Comparison of ENCODE assay signal across 1 cellular context in genomic region chr6:35297541-35298481, GRCh38.
A peak's percentile ranks its signal among the peaks of the same experiment; 100 is the strongest.
TF ChIP-seq lines count a peak whose summit lies in the region.

A gene with protein sequence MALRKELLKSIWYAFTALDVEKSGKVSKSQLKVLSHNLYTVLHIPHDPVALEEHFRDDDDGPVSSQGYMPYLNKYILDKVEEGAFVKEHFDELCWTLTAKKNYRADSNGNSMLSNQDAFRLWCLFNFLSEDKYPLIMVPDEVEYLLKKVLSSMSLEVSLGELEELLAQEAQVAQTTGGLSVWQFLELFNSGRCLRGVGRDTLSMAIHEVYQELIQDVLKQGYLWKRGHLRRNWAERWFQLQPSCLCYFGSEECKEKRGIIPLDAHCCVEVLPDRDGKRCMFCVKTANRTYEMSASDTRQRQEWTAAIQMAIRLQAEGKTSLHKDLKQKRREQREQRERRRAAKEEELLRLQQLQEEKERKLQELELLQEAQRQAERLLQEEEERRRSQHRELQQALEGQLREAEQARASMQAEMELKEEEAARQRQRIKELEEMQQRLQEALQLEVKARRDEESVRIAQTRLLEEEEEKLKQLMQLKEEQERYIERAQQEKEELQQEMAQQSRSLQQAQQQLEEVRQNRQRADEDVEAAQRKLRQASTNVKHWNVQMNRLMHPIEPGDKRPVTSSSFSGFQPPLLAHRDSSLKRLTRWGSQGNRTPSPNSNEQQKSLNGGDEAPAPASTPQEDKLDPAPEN (plus strand): TSS chr6:35297818. CDS start chr6:35297857, 39 bp downstream.

TF ChIP-seq in HepG2, 621 proteins besides CTCF, POLR2A, EP300 and RAD21 (continued from another document and continues in another):
- TF ChIP-seq, protein P1, sequence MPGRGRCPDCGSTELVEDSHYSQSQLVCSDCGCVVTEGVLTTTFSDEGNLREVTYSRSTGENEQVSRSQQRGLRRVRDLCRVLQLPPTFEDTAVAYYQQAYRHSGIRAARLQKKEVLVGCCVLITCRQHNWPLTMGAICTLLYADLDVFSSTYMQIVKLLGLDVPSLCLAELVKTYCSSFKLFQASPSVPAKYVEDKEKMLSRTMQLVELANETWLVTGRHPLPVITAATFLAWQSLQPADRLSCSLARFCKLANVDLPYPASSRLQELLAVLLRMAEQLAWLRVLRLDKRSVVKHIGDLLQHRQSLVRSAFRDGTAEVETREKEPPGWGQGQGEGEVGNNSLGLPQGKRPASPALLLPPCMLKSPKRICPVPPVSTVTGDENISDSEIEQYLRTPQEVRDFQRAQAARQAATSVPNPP (CRISPR knock-in tag; IDR thresholded peaks at IDR 0.05), result no peak
- no peak for TF ChIP-seq ZNF414 (CRISPR knock-in tag; IDR thresholded peaks at IDR 0.05)
- TF ChIP-seq IKZF4 (CRISPR knock-in tag; IDR thresholded peaks at IDR 0.05; ENCODE audit: borderline replicate concordance, low read depth, not compliant biosample characterization), result peak; percentile 61
- no peak for TF ChIP-seq ATAD3A (CRISPR knock-in tag; IDR thresholded peaks at IDR 0.05)
- TF ChIP-seq FUBP1 (CRISPR knock-in tag; IDR thresholded peaks at IDR 0.05; ENCODE audit: borderline replicate concordance), result no peak
- TF ChIP-seq ZNF567 (CRISPR knock-in tag; IDR thresholded peaks at IDR 0.05; ENCODE audit: borderline replicate concordance), result no peak
- TF ChIP-seq UBTF (CRISPR knock-in tag; IDR thresholded peaks at IDR 0.05), result peak; percentile 80
- no peak for TF ChIP-seq PAF1 (CRISPR knock-in tag; IDR thresholded peaks at IDR 0.05)
- TF ChIP-seq, protein P2, sequence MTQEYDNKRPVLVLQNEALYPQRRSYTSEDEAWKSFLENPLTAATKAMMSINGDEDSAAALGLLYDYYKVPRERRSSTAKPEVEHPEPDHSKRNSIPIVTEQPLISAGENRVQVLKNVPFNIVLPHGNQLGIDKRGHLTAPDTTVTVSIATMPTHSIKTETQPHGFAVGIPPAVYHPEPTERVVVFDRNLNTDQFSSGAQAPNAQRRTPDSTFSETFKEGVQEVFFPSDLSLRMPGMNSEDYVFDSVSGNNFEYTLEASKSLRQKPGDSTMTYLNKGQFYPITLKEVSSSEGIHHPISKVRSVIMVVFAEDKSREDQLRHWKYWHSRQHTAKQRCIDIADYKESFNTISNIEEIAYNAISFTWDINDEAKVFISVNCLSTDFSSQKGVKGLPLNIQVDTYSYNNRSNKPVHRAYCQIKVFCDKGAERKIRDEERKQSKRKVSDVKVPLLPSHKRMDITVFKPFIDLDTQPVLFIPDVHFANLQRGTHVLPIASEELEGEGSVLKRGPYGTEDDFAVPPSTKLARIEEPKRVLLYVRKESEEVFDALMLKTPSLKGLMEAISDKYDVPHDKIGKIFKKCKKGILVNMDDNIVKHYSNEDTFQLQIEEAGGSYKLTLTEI (CRISPR knock-in tag; conservative IDR thresholded peaks at IDR 0.05), result no peak
- peak; percentile 65 for TF ChIP-seq PPARG (CRISPR knock-in tag; conservative IDR thresholded peaks at IDR 0.05)
- TF ChIP-seq NFKBIZ (CRISPR knock-in tag; IDR thresholded peaks at IDR 0.05), result peak; percentile 82
- TF ChIP-seq ATF2 (CRISPR knock-in tag; IDR thresholded peaks at IDR 0.05), result peak; percentile 82
- peak; percentile 85; the same call in 1 of the 2 replicates for TF ChIP-seq CREBL2 (CRISPR knock-in tag; IDR thresholded peaks at IDR 0.05; ENCODE audit: borderline replicate concordance)
- no peak for TF ChIP-seq THYN1 (CRISPR knock-in tag; IDR thresholded peaks at IDR 0.05; ENCODE audit: borderline replicate concordance, low read depth)
- 0 out of 2 replicates have a peak, but pooled peaks have one; percentile 73 for TF ChIP-seq ZNF329 (CRISPR knock-in tag; IDR thresholded peaks at IDR 0.05; ENCODE audit: low read depth)
- TF ChIP-seq, protein P3, sequence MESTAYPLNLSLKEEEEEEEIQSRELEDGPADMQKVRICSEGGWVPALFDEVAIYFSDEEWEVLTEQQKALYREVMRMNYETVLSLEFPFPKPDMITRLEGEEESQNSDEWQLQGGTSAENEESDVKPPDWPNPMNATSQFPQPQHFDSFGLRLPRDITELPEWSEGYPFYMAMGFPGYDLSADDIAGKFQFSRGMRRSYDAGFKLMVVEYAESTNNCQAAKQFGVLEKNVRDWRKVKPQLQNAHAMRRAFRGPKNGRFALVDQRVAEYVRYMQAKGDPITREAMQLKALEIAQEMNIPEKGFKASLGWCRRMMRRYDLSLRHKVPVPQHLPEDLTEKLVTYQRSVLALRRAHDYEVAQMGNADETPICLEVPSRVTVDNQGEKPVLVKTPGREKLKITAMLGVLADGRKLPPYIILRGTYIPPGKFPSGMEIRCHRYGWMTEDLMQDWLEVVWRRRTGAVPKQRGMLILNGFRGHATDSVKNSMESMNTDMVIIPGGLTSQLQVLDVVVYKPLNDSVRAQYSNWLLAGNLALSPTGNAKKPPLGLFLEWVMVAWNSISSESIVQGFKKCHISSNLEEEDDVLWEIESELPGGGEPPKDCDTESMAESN (CRISPR knock-in tag; conservative IDR thresholded peaks at IDR 0.05), result peak; percentile 88; the same call in 1 of the 2 replicates
- 0 out of 2 replicates have a peak, but pooled peaks have one; percentile 54 for TF ChIP-seq ZMAT3 (CRISPR knock-in tag; conservative IDR thresholded peaks at IDR 0.05)
- TF ChIP-seq ZNF317 (CRISPR knock-in tag; IDR thresholded peaks at IDR 0.05), result peak; percentile 83
- TF ChIP-seq ZHX1 (CRISPR knock-in tag; IDR thresholded peaks at IDR 0.05; ENCODE audit: low read depth), result peak; percentile 78; the same call in 1 of the 2 replicates
- TF ChIP-seq, protein P4, sequence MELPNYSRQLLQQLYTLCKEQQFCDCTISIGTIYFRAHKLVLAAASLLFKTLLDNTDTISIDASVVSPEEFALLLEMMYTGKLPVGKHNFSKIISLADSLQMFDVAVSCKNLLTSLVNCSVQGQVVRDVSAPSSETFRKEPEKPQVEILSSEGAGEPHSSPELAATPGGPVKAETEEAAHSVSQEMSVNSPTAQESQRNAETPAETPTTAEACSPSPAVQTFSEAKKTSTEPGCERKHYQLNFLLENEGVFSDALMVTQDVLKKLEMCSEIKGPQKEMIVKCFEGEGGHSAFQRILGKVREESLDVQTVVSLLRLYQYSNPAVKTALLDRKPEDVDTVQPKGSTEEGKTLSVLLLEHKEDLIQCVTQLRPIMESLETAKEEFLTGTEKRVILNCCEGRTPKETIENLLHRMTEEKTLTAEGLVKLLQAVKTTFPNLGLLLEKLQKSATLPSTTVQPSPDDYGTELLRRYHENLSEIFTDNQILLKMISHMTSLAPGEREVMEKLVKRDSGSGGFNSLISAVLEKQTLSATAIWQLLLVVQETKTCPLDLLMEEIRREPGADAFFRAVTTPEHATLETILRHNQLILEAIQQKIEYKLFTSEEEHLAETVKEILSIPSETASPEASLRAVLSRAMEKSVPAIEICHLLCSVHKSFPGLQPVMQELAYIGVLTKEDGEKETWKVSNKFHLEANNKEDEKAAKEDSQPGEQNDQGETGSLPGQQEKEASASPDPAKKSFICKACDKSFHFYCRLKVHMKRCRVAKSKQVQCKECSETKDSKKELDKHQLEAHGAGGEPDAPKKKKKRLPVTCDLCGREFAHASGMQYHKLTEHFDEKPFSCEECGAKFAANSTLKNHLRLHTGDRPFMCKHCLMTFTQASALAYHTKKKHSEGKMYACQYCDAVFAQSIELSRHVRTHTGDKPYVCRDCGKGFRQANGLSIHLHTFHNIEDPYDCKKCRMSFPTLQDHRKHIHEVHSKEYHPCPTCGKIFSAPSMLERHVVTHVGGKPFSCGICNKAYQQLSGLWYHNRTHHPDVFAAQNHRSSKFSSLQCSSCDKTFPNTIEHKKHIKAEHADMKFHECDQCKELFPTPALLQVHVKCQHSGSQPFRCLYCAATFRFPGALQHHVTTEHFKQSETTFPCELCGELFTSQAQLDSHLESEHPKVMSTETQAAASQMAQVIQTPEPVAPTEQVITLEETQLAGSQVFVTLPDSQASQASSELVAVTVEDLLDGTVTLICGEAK (IDR thresholded peaks at IDR 0.05), result no peak
- TF ChIP-seq, protein P4 (CRISPR knock-in tag; IDR thresholded peaks at IDR 0.05), result peak; percentile 63; the same call in 1 of the 2 replicates
- TF ChIP-seq ZNF44 (CRISPR knock-in tag; IDR thresholded peaks at IDR 0.05), result 0 out of 2 replicates have a peak, but pooled peaks have one; percentile 82
- peak; percentile 78 for TF ChIP-seq ZFY (CRISPR knock-in tag; IDR thresholded peaks at IDR 0.05)
- no peak; the same call in 1 of the 2 replicates for TF ChIP-seq ATF1 (CRISPR knock-in tag; IDR thresholded peaks at IDR 0.05)
